ENCODE assay signal across 19 cellular contexts in genomic region chr4:73010789-73011628, GRCh38. TPM values are rescaled to one million over a fixed set of nuclear protein-coding genes. Genes with fewer than 3 reads are reported as not detected.
A peak's percentile ranks its signal among the peaks of the same experiment; 100 is the strongest.
DNase-seq lines count a peak whose midpoint lies in the region; ATAC-seq, FAIRE-seq and TF ChIP-seq lines count a peak whose summit lies in the region.
"Had no signal": no experiment of that assay in that cellular context is flagged by ENCODE, and none has a peak within 500 bp of the region (broad histone marks: within the 10 kb centered on the region; RNA-seq: fewer than 3 reads in every experiment).

No MANE protein-coding gene starts in this region.

- no peak for TF ChIP-seq POLR2A in IMR-90 (IDR thresholded peaks at IDR 0.05; ENCODE audit: low read depth, low read length)

- no TSS peak for BruUV-seq in IMR-90 (replicated peaks; lab: Mats Ljungman, UMichigan)

- H3K9ac ChIP-seq in IMR-90 (ENCODE audit: low read depth, low read length) (no peak overlapping the region), kidney (ENCODE audit: low read length in 2 of 2) (no peak overlapping the region)
- H3K9ac ChIP-seq: BLaER1 treated with 17β-estradiol and CSF1 and Interleukin-3, amounts not matched to agents 10 nM and 100 nM had no signal

- CTCF ChIA-PET in IMR-90 (lab: Yijun Ruan, JAX) = no interaction called here

- H3K4me3 ChIP-seq in IMR-90 (ENCODE audit: insufficient read depth, low read depth, low read length) (no peak overlapping the region), kidney (ENCODE audit: low read length in 2 of 2) (no peak overlapping the region), aorta (ENCODE audit: low read length in 2 of 2) (no peak overlapping the region)
- H3K4me3 ChIP-seq: GM12878 had no signal

- no peaks in the 10 kb centered on the region for H3K9me1 ChIP-seq in IMR-90 (ENCODE audit: insufficient read depth, low read length)

- no peak overlapping the region for H4K91ac ChIP-seq in IMR-90 (ENCODE audit: insufficient read depth, low read depth, low read length)

- no peak overlapping the region for H2BK120ac ChIP-seq in IMR-90 (ENCODE audit: low read depth, low read length)

- no peak overlapping the region for H3K4ac ChIP-seq in IMR-90 (ENCODE audit: low read depth, low read length)

- H3K14ac ChIP-seq in IMR-90 (replicated peaks; ENCODE audit: low read depth, low read length) = no peak overlapping the region

- POLR2A ChIA-PET in IMR-90 (lab: Charles Lee; ENCODE audit: unreplicated experiment) = no interaction called here

- intact Hi-C loops in IMR-90 (cut with micrococcal nuclease) = no loop called here
- intact Hi-C loops in kidney (cut with DNase I) = no loop called here
- intact Hi-C loops in sciatic nerve (cut with DNase I) = loop anchor here (5.0 kb wide), 1 partner anchor 826 kb away; the partner anchor contains the start of gene CXCL6
- intact Hi-C loops in aorta (cut with DNase I) = loop anchor here (10.0 kb wide), 2 partner anchors 96 to 686 kb away; no protein-coding TSS in a partner anchor

- H2BK20ac ChIP-seq in IMR-90 (ENCODE audit: low read depth, low read length) = no peak overlapping the region

- H4K20me1 ChIP-seq in IMR-90 (ENCODE audit: insufficient read depth, low read length) = no peaks in the 10 kb centered on the region
- H4K20me1 ChIP-seq: BLaER1 treated with 17β-estradiol and CSF1 and Interleukin-3, amounts not matched to agents 10 nM and 100 nM had no signal

- in situ Hi-C loops in IMR-90 (cut with MboI; ENCODE audit: low sequenced_read_pairs) = no loop called here

- TF ChIP-seq CTCF in IMR-90 (conservative IDR thresholded peaks at IDR 0.05; ENCODE audit: low read depth, low read length) (no peak), kidney (IDR thresholded peaks at IDR 0.05; ENCODE audit: borderline replicate concordance, extremely low read depth, insufficient read depth) (no peak)

- no peak overlapping the region for H4K5ac ChIP-seq in IMR-90 (ENCODE audit: low read depth, low read length)

- H3K18ac ChIP-seq in IMR-90 (ENCODE audit: low read depth, low read length) = no peak overlapping the region

- H3K4me1 ChIP-seq in IMR-90 (ENCODE audit: control insufficient read depth, insufficient read depth, low read length) (no peaks in the 10 kb centered on the region), kidney (ENCODE audit: control insufficient read depth in 1 of 2, insufficient read depth in 1 of 2, low read depth in 1 of 2, low read length in 2 of 2) (no peaks in the 10 kb centered on the region), aorta (ENCODE audit: control insufficient read depth in 1 of 2, insufficient read depth in 2 of 2, low read length in 2 of 2) (no peaks in the 10 kb centered on the region)
- H3K4me1 ChIP-seq: BLaER1 treated with 17β-estradiol and CSF1 and Interleukin-3, amounts not matched to agents 10 nM and 100 nM had no signal

- no peak overlapping the region for H2AK9ac ChIP-seq in IMR-90 (replicated peaks; ENCODE audit: low read depth, low read length, poor library complexity)

- no peak overlapping the region for H3K23ac ChIP-seq in IMR-90 (ENCODE audit: low read depth, low read length)

- no peaks in the 10 kb centered on the region for H3K79me1 ChIP-seq in IMR-90 (ENCODE audit: low read depth in 1 of 2, low read length in 2 of 2)

- H2AFZ ChIP-seq in IMR-90 (replicated peaks; ENCODE audit: low read length, poor library complexity) = peak overlapping the region; percentile 21

- no peak overlapping the region for H2AK5ac ChIP-seq in IMR-90 (ENCODE audit: low read depth, low read length)

- DNase-seq in IMR-90 = no peak
- peak; percentile 32 for DNase-seq in kidney
- DNase-seq in sciatic nerve (ENCODE audit: low spot score) = no peak
- DNase-seq in aorta = no peak
- DNase-seq in activated CD4-positive, alpha-beta T cell treated with anti-CD3 and anti-CD28 coated beads, Interleukin-2, amount 50 U/mL, for 4 hours = no peak
- DNase-seq: CD4-positive, CD25-positive, alpha-beta regulatory T cell; CD8-positive, alpha-beta memory T cell; COR-L47; DMS 273 treated with DMSO at 0.1 percent for 48 hours; DND-41; EL; GOT3; H7; HFFc6 had no signal

- no peak for ATAC-seq in IMR-90 (ENCODE audit: low read depth)
- peak; percentile 17 for ATAC-seq in sciatic nerve
- peak; percentile 51 for ATAC-seq in aorta (ENCODE audit: low FRiP score)
- ATAC-seq in HG02885 (IDR thresholded peaks at IDR 0.05; ENCODE audit: poor library complexity, unreplicated experiment) = no peak
- ATAC-seq: GM12878, HCT116 had no signal

- no peak overlapping the region for H4K8ac ChIP-seq in IMR-90 (ENCODE audit: low read depth in 2 of 2, low read length in 2 of 2)

- no peak overlapping the region for H2BK5ac ChIP-seq in IMR-90 (ENCODE audit: low read depth, low read length, poor library complexity, severe bottlenecking)

- H3K56ac ChIP-seq in IMR-90 (ENCODE audit: extremely low read depth, insufficient read depth, low read length) = no peak overlapping the region

- H3K27ac ChIP-seq in IMR-90 (ENCODE audit: insufficient read depth, low read length) (no peak overlapping the region), kidney (ENCODE audit: low read depth in 2 of 2, low read length in 2 of 2) (no peak overlapping the region), aorta (ENCODE audit: low read depth in 1 of 2, low read length in 2 of 2) (no peak overlapping the region)
- H3K27ac ChIP-seq: BLaER1 treated with 17β-estradiol and CSF1 and Interleukin-3, amounts not matched to agents 10 nM and 100 nM had no signal

- H2BK15ac ChIP-seq in IMR-90 (ENCODE audit: low read depth, low read length) = no peak overlapping the region

- H3K27me3 ChIP-seq in IMR-90 (ENCODE audit: control insufficient read depth, insufficient read depth, low read length) (no peaks in the 10 kb centered on the region; the same call in 1 of the 2 replicates), aorta (ENCODE audit: control insufficient read depth in 1 of 2, insufficient read depth in 2 of 2, low read length in 1 of 2) (no peaks in the 10 kb centered on the region)
- H3K27me3 ChIP-seq: BLaER1 treated with 17β-estradiol and CSF1 and Interleukin-3, amounts not matched to agents 10 nM and 100 nM had no signal

- no CpG with 5 or more reads among the region's 4 CpGs for WGBS in IMR-90 (ENCODE audit: extremely low coverage in 2 of 2, insufficient read length in 1 of 2), 2 experiments
- 97 to 98% methylated on average over 4 of the region's 4 CpGs for WGBS in aorta, 2 donors

- H3K9me3 ChIP-seq in IMR-90 (ENCODE audit: control insufficient read depth, insufficient read depth, low read length) = peaks cover 7% of the 10 kb centered on the region; the same call in 1 of the 2 replicates
- H3K9me3 ChIP-seq in kidney (ENCODE audit: control insufficient read depth in 1 of 2, low read length in 2 of 2) = no peaks in the 10 kb centered on the region
- no peaks in the 10 kb centered on the region for H3K9me3 ChIP-seq in aorta (ENCODE audit: control insufficient read depth, low read length)

- dilution Hi-C loops in IMR-90 (cut with HindIII; ENCODE audit: low sequenced_read_pairs, unreplicated experiment) = no loop called here

- H3K36me3 ChIP-seq in IMR-90 (ENCODE audit: control insufficient read depth, insufficient read depth, low read length) (no peaks in the 10 kb centered on the region), kidney (ENCODE audit: control insufficient read depth in 1 of 2, insufficient read depth in 2 of 2, low read length in 2 of 2) (no peaks in the 10 kb centered on the region), aorta (ENCODE audit: control insufficient read depth in 1 of 2, insufficient read depth in 2 of 2, low read length in 1 of 2) (no peaks in the 10 kb centered on the region)
- H3K36me3 ChIP-seq: BLaER1 treated with 17β-estradiol and CSF1 and Interleukin-3, amounts not matched to agents 10 nM and 100 nM had no signal

- TF ChIP-seq RAD21 in IMR-90 (IDR thresholded peaks at IDR 0.05; ENCODE audit: low read length) = no peak

- FAIRE-seq in kidney (lab: Jason Lieb, UNC) = no peak
- FAIRE-seq: GM12878, HTR-8/SVneo had no signal

- H3K4me2 ChIP-seq in IMR-90 (ENCODE audit: low read depth, low read length) = no peak overlapping the region
- H3K4me2 ChIP-seq: BLaER1 treated with 17β-estradiol and CSF1 and Interleukin-3, amounts not matched to agents 10 nM and 100 nM had no signal

TF ChIP-seq in IMR-90, 13 proteins besides CTCF, POLR2A, EP300 and RAD21 (continues in another document):
- no peak for TF ChIP-seq CHD1 (IDR thresholded peaks at IDR 0.05; ENCODE audit: low read depth, low read length)
- no peak for TF ChIP-seq NFE2L2 (IDR thresholded peaks at IDR 0.05; ENCODE audit: low read depth, low read length)
- no peak for TF ChIP-seq ELK1 (IDR thresholded peaks at IDR 0.05; ENCODE audit: borderline replicate concordance, low read depth, low read length)
- TF ChIP-seq RCOR1 (IDR thresholded peaks at IDR 0.05; ENCODE audit: insufficient replicate concordance, low read length) = no peak
- no peak for TF ChIP-seq FOS (IDR thresholded peaks at IDR 0.05; ENCODE audit: low read depth, low read length)
- TF ChIP-seq SMC3 (IDR thresholded peaks at IDR 0.05; ENCODE audit: low read depth, low read length) = no peak
- TF ChIP-seq MAZ (IDR thresholded peaks at IDR 0.05; ENCODE audit: borderline replicate concordance, low read depth, low read length) = no peak
- TF ChIP-seq MXI1 (IDR thresholded peaks at IDR 0.05; ENCODE audit: borderline replicate concordance, low read depth, low read length) = no peak
- no peak for TF ChIP-seq CEBPB (IDR thresholded peaks at IDR 0.05; ENCODE audit: low read depth, low read length)
- TF ChIP-seq MAFK (IDR thresholded peaks at IDR 0.05; ENCODE audit: low read depth, low read length) = no peak
- TF ChIP-seq RFX5 (IDR thresholded peaks at IDR 0.05; ENCODE audit: low read depth, low read length) = no peak

RNA-seq across cellular contexts. Expression of gene COX18, which starts 58.5 kb away (rescaled TPM):
- total RNA-seq in IMR-90 (2012; rRNA removed) (20.6 and 22.0 TPM in 2 replicates), kidney (15.8 TPM), sciatic nerve (12.5 TPM), aorta (10 to 100 TPM in 1 of 2 donors, 1 to 10 TPM in 1; 8.6 to 12.5 TPM)
- polyA plus RNA-seq in IMR-90 (2012; rRNA removed) (6.0 and 8.0 TPM in 2 replicates), kidney (ENCODE audit: insufficient read depth, low read depth, low replicate concordance) (12.5 TPM), aorta (1 to 10 TPM; 6.2 to 9.0 TPM)
- polyA plus RNA-seq in IMR-90 (2012; cell fraction: cytosol; rRNA removed) = 4.1 and 7.9 TPM in 2 replicates
- 6.7 and 15.3 TPM in 2 replicates for polyA plus RNA-seq in IMR-90 (2012; cell fraction: nucleus; rRNA removed; ENCODE audit: low replicate concordance)

Comparison
In these comparisons a context has a peak if more than half of its experiments do, and no peak if none do; other contexts are left out.
1. ATAC-seq: peak in sciatic nerve (single experiment) and aorta (single experiment); none in IMR-90 (single experiment) and HG02885 (single experiment).
2. intact Hi-C loops: an anchor here in sciatic nerve (5.0 kb wide) and aorta (10.0 kb wide); none called in IMR-90 and kidney.